Comparison of ENCODE assay signal across 1 cellular context in genomic region chr22:31616315-31616980, GRCh38.
TF ChIP-seq lines count a peak whose summit lies in the region.

No MANE protein-coding gene starts in this region.

TF ChIP-seq in A549, 52 proteins besides CTCF, POLR2A, EP300 and RAD21 (continued from another document):
- TF ChIP-seq USF2 (IDR thresholded peaks at IDR 0.05) (no peak), RARB (CRISPR knock-in tag; IDR thresholded peaks at IDR 0.05) (no peak), ZSCAN20 (CRISPR knock-in tag; IDR thresholded peaks at IDR 0.05) (no peak), CBX8 (IDR thresholded peaks at IDR 0.05) (no peak), RCOR1 (IDR thresholded peaks at IDR 0.05; ENCODE audit: low read depth, low read length) (no peak)
